Comparison of ENCODE assay signal across 1 cellular context in the genomic region with DNA sequence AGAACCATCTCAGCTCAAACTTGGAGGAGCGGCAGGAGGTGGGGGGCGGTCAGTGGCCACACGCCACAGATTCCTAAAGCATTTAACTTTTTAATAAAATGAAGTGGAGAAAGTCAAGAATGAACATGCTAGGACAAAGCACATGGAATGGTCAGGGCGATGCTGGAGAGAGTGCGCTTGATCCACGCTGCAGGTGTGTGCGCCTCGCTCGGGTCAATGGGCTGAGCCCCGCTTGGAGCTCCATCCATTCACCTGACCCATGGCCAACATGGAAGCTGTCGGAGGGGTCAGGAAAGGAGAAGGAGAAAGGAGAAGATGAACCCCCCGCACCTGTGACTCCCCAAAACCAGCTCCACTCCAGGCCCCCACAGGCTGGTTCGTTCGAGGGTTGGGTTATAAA.
TF ChIP-seq lines count a peak whose summit lies in the region.

No MANE protein-coding gene starts in this region.

TF ChIP-seq in GM23338, 12 proteins besides CTCF, POLR2A, EP300 and RAD21 (continued from another document):
- TF ChIP-seq, protein P1, sequence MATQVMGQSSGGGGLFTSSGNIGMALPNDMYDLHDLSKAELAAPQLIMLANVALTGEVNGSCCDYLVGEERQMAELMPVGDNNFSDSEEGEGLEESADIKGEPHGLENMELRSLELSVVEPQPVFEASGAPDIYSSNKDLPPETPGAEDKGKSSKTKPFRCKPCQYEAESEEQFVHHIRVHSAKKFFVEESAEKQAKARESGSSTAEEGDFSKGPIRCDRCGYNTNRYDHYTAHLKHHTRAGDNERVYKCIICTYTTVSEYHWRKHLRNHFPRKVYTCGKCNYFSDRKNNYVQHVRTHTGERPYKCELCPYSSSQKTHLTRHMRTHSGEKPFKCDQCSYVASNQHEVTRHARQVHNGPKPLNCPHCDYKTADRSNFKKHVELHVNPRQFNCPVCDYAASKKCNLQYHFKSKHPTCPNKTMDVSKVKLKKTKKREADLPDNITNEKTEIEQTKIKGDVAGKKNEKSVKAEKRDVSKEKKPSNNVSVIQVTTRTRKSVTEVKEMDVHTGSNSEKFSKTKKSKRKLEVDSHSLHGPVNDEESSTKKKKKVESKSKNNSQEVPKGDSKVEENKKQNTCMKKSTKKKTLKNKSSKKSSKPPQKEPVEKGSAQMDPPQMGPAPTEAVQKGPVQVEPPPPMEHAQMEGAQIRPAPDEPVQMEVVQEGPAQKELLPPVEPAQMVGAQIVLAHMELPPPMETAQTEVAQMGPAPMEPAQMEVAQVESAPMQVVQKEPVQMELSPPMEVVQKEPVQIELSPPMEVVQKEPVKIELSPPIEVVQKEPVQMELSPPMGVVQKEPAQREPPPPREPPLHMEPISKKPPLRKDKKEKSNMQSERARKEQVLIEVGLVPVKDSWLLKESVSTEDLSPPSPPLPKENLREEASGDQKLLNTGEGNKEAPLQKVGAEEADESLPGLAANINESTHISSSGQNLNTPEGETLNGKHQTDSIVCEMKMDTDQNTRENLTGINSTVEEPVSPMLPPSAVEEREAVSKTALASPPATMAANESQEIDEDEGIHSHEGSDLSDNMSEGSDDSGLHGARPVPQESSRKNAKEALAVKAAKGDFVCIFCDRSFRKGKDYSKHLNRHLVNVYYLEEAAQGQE (IDR thresholded peaks at IDR 0.05; ENCODE audit: unreplicated experiment) = no peak
- TF ChIP-seq STAT1 (IDR thresholded peaks at IDR 0.05; ENCODE audit: unreplicated experiment) (no peak), EZH2phosphoT487 (IDR thresholded peaks at IDR 0.05; ENCODE audit: unreplicated experiment) (no peak), JUNB (IDR thresholded peaks at IDR 0.05; ENCODE audit: unreplicated experiment) (no peak)
TF ChIP-seq in GM23338: peak in this region for 0.
